Comparison of ENCODE assay signal across 27 cellular contexts in genomic region chr20:15977758-15978157, GRCh38.
"Had no signal": no experiment of that assay in that cellular context is flagged by ENCODE, and none has a peak within 500 bp of the region (broad histone marks: within the 10 kb centered on the region; RNA-seq: fewer than 3 reads in every experiment).

No MANE protein-coding gene starts in this region.

- H3K27me3 Mint-ChIP-seq: activated naive CD8-positive, alpha-beta T cell; central memory CD8-positive, alpha-beta T cell; dendritic cell treated with granulocyte-macrophage colony-stimulating factor and Interleukin-4, amounts not matched to agents 40 ng/mL and 50 ng/mL, for 4 days; progenitor cell of endocrine pancreas had no signal

- H3K36me3 Mint-ChIP-seq: activated naive CD8-positive, alpha-beta T cell; stimulated activated effector memory CD8-positive, alpha-beta T cell treated with anti-CD3 and anti-CD28 coated beads, Interleukin-12 subunit alpha, Interleukin-12 subunit beta, amount 100 ng/mL, for 72 hours had no signal

- H3K27ac ChIP-seq: heart left ventricle, left lung, lower lobe of right lung, ovary, skin epidermis, suprapubic skin, tibial artery, upper lobe of right lung had no signal

- H3K27ac Mint-ChIP-seq: activated naive CD8-positive, alpha-beta T cell; dendritic cell treated with granulocyte-macrophage colony-stimulating factor and Interleukin-4, amounts not matched to agents 40 ng/mL and 50 ng/mL, for 4 days; endodermal cell; nephron; progenitor cell of endocrine pancreas; stimulated activated effector memory CD8-positive, alpha-beta T cell treated with anti-CD3 and anti-CD28 coated beads, Interleukin-12 subunit alpha, Interleukin-12 subunit beta, amount 100 ng/mL, for 72 hours; T-helper 2 cell treated with Interferon-gamma antibody and Interleukin-4, amounts not matched to agents 5 μg/mL and 100 μg/mL, for 36 hours had no signal

- H3K4me3 Mint-ChIP-seq: activated naive CD8-positive, alpha-beta T cell; central memory CD8-positive, alpha-beta T cell; dendritic cell treated with granulocyte-macrophage colony-stimulating factor and Interleukin-4, amounts not matched to agents 40 ng/mL and 50 ng/mL, for 4 days; endodermal cell; nephron; stimulated activated effector memory CD8-positive, alpha-beta T cell treated with anti-CD3 and anti-CD28 coated beads, Interleukin-12 subunit alpha, Interleukin-12 subunit beta, amount 100 ng/mL, for 72 hours; T-helper 2 cell treated with Interferon-gamma antibody and Interleukin-4, amounts not matched to agents 5 μg/mL and 100 μg/mL, for 36 hours had no signal

- H3K4me1 ChIP-seq: heart left ventricle, left lung, lower lobe of right lung, suprapubic skin, tibial artery, upper lobe of right lung had no signal

- H3K4me3 ChIP-seq: heart left ventricle, left lung, lower lobe of right lung, mucosa of descending colon, ovary, skin epidermis, suprapubic skin, tibial artery, upper lobe of right lung had no signal

- H3K36me3 ChIP-seq: heart left ventricle, left lung, lower lobe of right lung, ovary, suprapubic skin, tibial artery, upper lobe of right lung had no signal

- H3K27me3 ChIP-seq: heart left ventricle, left lung, ovary, suprapubic skin, tibial artery, upper lobe of right lung had no signal

- H3K9me3 ChIP-seq: lower lobe of right lung, ovary, suprapubic skin, tibial artery, upper lobe of right lung had no signal

- DNase-seq: activated CD4-positive, alpha-beta T cell treated with anti-CD3 and anti-CD28 coated beads for 4 hours; activated CD4-positive, alpha-beta T cell treated with anti-CD3 and anti-CD28 coated beads, Interleukin-2, amount 50 U/mL, for 4 hours; activated effector memory CD4-positive, alpha-beta T cell treated with Interleukin-2 at 50 U/mL for 16 hours; activated naive CD4-positive, alpha-beta T cell treated with Interleukin-2 at 50 U/mL for 16 hours; activated T-cell treated with anti-CD3 and anti-CD28 coated beads for 4 hours; anterior cingulate cortex; foreskin fibroblast; heart left ventricle; left lung; lower lobe of right lung; mucosa of descending colon; ovary; stimulated activated CD4-positive, alpha-beta T cell treated with anti-CD3 and anti-CD28 coated beads, Interleukin-4, amount 100 ng/mL, for 24 hours; tibial artery; upper lobe of right lung had no signal

- ATAC-seq: esophagus mucosa; heart left ventricle; left lung; lower lobe of right lung; mucosa of descending colon; sciatic nerve; stimulated activated effector memory CD8-positive, alpha-beta T cell treated with anti-CD3 and anti-CD28 coated beads, Interleukin-12 subunit alpha, Interleukin-12 subunit beta, amount 100 ng/mL, for 72 hours; upper lobe of right lung had no signal

- H3K4me1 Mint-ChIP-seq: central memory CD8-positive, alpha-beta T cell; stimulated activated effector memory CD8-positive, alpha-beta T cell treated with anti-CD3 and anti-CD28 coated beads, Interleukin-12 subunit alpha, Interleukin-12 subunit beta, amount 100 ng/mL, for 72 hours had no signal
